In the genomic region with DNA sequence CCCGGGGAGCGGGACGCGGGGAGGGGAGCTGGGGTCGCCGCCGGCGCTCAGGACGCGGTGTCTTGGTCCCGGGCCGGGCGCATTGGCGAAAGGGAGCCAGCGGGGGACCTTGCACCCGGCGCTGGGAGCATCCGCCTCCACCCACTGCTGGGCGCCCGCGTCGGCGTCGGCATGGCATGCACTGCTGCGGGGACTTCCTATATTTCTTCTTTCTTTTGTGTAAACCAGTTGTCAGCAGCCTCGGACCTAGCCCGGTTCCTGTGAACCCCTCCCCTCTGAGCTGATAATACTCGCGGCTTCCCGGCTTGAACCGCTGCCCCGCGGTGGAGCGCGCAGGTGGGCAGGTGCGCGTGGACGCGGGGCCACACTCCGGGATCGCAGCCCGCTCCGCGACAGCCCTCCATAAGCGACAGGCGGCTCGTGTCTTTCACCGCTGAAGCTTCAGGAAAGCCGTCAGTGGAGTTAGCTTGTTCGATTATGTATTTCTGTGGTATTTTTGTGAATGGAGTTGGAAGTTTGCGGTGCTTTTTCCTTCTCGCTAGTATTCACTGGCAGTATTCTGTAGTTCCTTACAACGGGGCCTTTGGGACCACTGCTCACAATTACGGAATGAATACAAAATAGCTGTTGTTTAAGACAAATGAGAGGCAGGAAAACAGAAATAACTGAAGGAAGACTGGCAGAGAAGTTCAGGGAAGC, we compare ENCODE assay signal across 8 cellular contexts. TPM values are rescaled to one million over a fixed set of nuclear protein-coding genes. Genes with fewer than 3 reads are reported as not detected.
DNase-seq lines count a peak whose midpoint lies in the region; ATAC-seq and TF ChIP-seq lines count a peak whose summit lies in the region.

No MANE protein-coding gene starts in this region.

- H3K9ac ChIP-seq in colonic mucosa (ENCODE audit: low read depth in 2 of 2, low read length in 2 of 2), result peak overlapping the region; percentile 55 to 78

- TF ChIP-seq CTCF in VCaP (conservative IDR thresholded peaks at IDR 0.05) (no peak), colonic mucosa (IDR thresholded peaks at IDR 0.05) (no peak), lower lobe of right lung (IDR thresholded peaks at IDR 0.05) (no peak)

- ATAC-seq in lower lobe of right lung (peak; percentile 50 to 60), HG03457 (IDR thresholded peaks at IDR 0.05; ENCODE audit: unreplicated experiment) (no peak)

- H3K27me3 ChIP-seq in H7 (ENCODE audit: control insufficient read depth, insufficient read depth, low read length) (peaks cover 11% of the 10 kb centered on the region), colonic mucosa (no peaks in the 10 kb centered on the region), lower lobe of right lung (ENCODE audit: low read depth) (no peaks in the 10 kb centered on the region)

- no peaks in the 10 kb centered on the region for H3K36me3 ChIP-seq in H7 (replicated peaks; ENCODE audit: control insufficient read depth, insufficient read depth, low read length)
- no peaks in the 10 kb centered on the region for H3K36me3 ChIP-seq in colonic mucosa
- H3K36me3 ChIP-seq in lower lobe of right lung, result no peaks in the 10 kb centered on the region

- H3K4me3 ChIP-seq in H7 (ENCODE audit: insufficient read depth, low read depth, low read length), result peak overlapping the region; percentile 71
- H3K4me3 ChIP-seq in colonic mucosa, result peak overlapping the region; percentile 72
- peak overlapping the region; percentile 78 for H3K4me3 ChIP-seq in lower lobe of right lung

- H3K27ac ChIP-seq in VCaP (peak overlapping the region; percentile 53; the same call in 1 of the 2 replicates), colonic mucosa (no peak overlapping the region), lower lobe of right lung (no peak overlapping the region)

- no peaks in the 10 kb centered on the region for H3K4me1 ChIP-seq in colonic mucosa
- peaks cover 23% of the 10 kb centered on the region for H3K4me1 ChIP-seq in lower lobe of right lung

- H3K9me3 ChIP-seq in colonic mucosa (no peaks in the 10 kb centered on the region), lower lobe of right lung (no peaks in the 10 kb centered on the region)

- intact Hi-C loops in colonic mucosa (cut with DNase I) (loop anchor here (10.0 kb wide), 1 partner anchor 51 kb away; no protein-coding TSS in a partner anchor), lower lobe of right lung (cut with DNase I) (no loop called here)

- DNase-seq in GF-D8 (lab: John Stamatoyannopoulos, UW) (peak; percentile 10), H7 (peak; percentile 65), M059J (ENCODE audit: low read depth) (peak; percentile 44), colonic mucosa (peak; percentile 52), lower lobe of right lung (peak; percentile 72)
- DNase-seq in stimulated activated CD8-positive, alpha-beta memory T cell treated with anti-CD3 and anti-CD28 coated beads, Interleukin-4, amount 100 ng/mL, for 24 hours (ENCODE audit: low read depth), result peak; percentile 10

RNA-seq across cellular contexts. Expression of a gene that starts 0.8 kb away (rescaled TPM):
- total RNA-seq in H7 (2014; rRNA removed; shearing (Covaris generic)), result 13.0 and 13.9 TPM in 2 replicates
- total RNA-seq in M059J (2014; rRNA removed; shearing (Covaris generic)), result 22.8 and 36.0 TPM in 2 replicates
- total RNA-seq in colonic mucosa (10 to 100 TPM in 1 of 2 donors, 1 to 10 TPM in 1; 7.0 to 14.9 TPM), lower lobe of right lung (2.6 TPM)

Comparison
In these comparisons a context has a peak if more than half of its experiments do, and no peak if none do; other contexts are left out.
1. DNase-seq: peak in every context shown above with its lines; median percentile 72 in lower lobe of right lung; 65 in H7; 52 in colonic mucosa; 44 in M059J; 10 in GF-D8; 10 in stimulated activated CD8-positive, alpha-beta memory T cell treated with anti-CD3 and anti-CD28 coated beads, Interleukin-4, amount 100 ng/mL, for 24 hours.